8 cellular contexts compared by ENCODE assay signal in genomic region chr6:18387061-18387721, GRCh38. TPM values are rescaled to one million over a fixed set of nuclear protein-coding genes. Genes with fewer than 3 reads are reported as not detected.
DNase-seq lines count a peak whose midpoint lies in the region; ATAC-seq and TF ChIP-seq lines count a peak whose summit lies in the region.

Gene RNF144B, plus strand, starts transcription at chr6:18387350. Its CDS starts 12,185 bp downstream, at chr6:18399535.

- H3K27ac Mint-ChIP-seq in CD4-positive, CD25-positive, alpha-beta regulatory T cell, result peak within 1 kb of the TSS; percentile 94 to 99 (median 94)

- peak; percentile 83 to 88 for ATAC-seq in CD4-positive, CD25-positive, alpha-beta regulatory T cell (ENCODE audit: low read depth in 2 of 2)

- H3K27ac ChIP-seq in CD4-positive, CD25-positive, alpha-beta regulatory T cell (ENCODE audit: insufficient read depth, low read length, poor library complexity, severe bottlenecking), result peak within 1 kb of the TSS; percentile 28
- H3K27ac ChIP-seq in mesodermal cell (ENCODE audit: low read depth, low read length, severe bottlenecking), result no peak within 1 kb of the TSS

- H3K4me3 ChIP-seq in CD4-positive, CD25-positive, alpha-beta regulatory T cell (ENCODE audit: low read depth, low read length), result peak within 1 kb of the TSS; percentile 89
- peak within 1 kb of the TSS; percentile 49 for H3K4me3 ChIP-seq in mesodermal cell (ENCODE audit: extremely low read depth, insufficient read depth, low read length, poor library complexity, severe bottlenecking)

- 2% methylated on average over 33 to 38 of the region's 40 CpGs for WGBS in mesodermal cell (ENCODE audit: insufficient coverage in 2 of 2), 2 experiments

- H3K36me3 ChIP-seq in CD4-positive, CD25-positive, alpha-beta regulatory T cell (ENCODE audit: control insufficient read depth, insufficient read depth, low read length), result no peaks in the 10 kb centered on the region
- H3K36me3 ChIP-seq in mesodermal cell (ENCODE audit: control insufficient read depth, insufficient read depth, low read length), result no peaks in the 10 kb centered on the region

- peaks cover 6% of the 10 kb centered on the region for H3K27me3 Mint-ChIP-seq in CD4-positive, CD25-positive, alpha-beta regulatory T cell

- no peaks in the 10 kb centered on the region for H3K36me3 Mint-ChIP-seq in CD4-positive, CD25-positive, alpha-beta regulatory T cell

- no peaks in the 10 kb centered on the region for H3K9me3 ChIP-seq in CD4-positive, CD25-positive, alpha-beta regulatory T cell (ENCODE audit: control insufficient read depth in 2 of 2, low read length in 2 of 2)
- H3K9me3 ChIP-seq in mesodermal cell (ENCODE audit: control insufficient read depth, low read length), result no peaks in the 10 kb centered on the region

- DNase-seq in CD4-positive, CD25-positive, alpha-beta regulatory T cell, result peak; percentile 16 to 79 (median 42)
- DNase-seq in GM20000 (ENCODE audit: low spot score), result peak; percentile 25
- DNase-seq in HT-29 (ENCODE audit: low spot score), result peak; percentile 92
- peak; percentile 81 to 86 for DNase-seq in NOMO-1 (lab: John Stamatoyannopoulos, UW; ENCODE audit: unreplicated experiment in 2 of 2)
- DNase-seq in activated CD8-positive, alpha-beta memory T cell treated with anti-CD3 and anti-CD28 coated beads, Interleukin-2, amount 50 U/mL, for 24 hours (ENCODE audit: extremely low read depth), result peak; percentile 27
- peak; percentile 32 to 36 for DNase-seq in stimulated activated CD8-positive, alpha-beta memory T cell treated with anti-CD3 and anti-CD28 coated beads, Interleukin-15, amount 100 ng/mL, for 4 hours (ENCODE audit: low read depth in 2 of 2)

- TF ChIP-seq CTCF in GM20000 (IDR thresholded peaks at IDR 0.05; ENCODE audit: extremely low read depth, missing control alignments), result no peak

- peaks cover 9 to 42% (median 24%) of the 10 kb centered on the region in 4 donors for H3K4me1 Mint-ChIP-seq in CD4-positive, CD25-positive, alpha-beta regulatory T cell

- no peaks in the 10 kb centered on the region for H3K27me3 ChIP-seq in CD4-positive, CD25-positive, alpha-beta regulatory T cell (ENCODE audit: control insufficient read depth, insufficient read depth, low read length)

- H3K4me1 ChIP-seq in CD4-positive, CD25-positive, alpha-beta regulatory T cell (ENCODE audit: control insufficient read depth, insufficient read depth, low read length, poor library complexity, severe bottlenecking), result peaks cover 35% of the 10 kb centered on the region
- H3K4me1 ChIP-seq in mesodermal cell (ENCODE audit: control insufficient read depth, insufficient read depth, low read length, poor library complexity, severe bottlenecking), result peaks cover 20% of the 10 kb centered on the region

- H3K9me3 Mint-ChIP-seq in CD4-positive, CD25-positive, alpha-beta regulatory T cell, result peaks cover 0 to 2% (median 0%) of the 10 kb centered on the region in 7 donors

- H3K4me3 Mint-ChIP-seq in CD4-positive, CD25-positive, alpha-beta regulatory T cell, result peak within 1 kb of the TSS; percentile 91 to 100 (median 98)

- in situ Hi-C loops in endometrial microvascular endothelial cells (cut with HindIII; ENCODE audit: inconsistent ontology term, low pct_unique_long_range_greater_than_20kb, low sequenced_read_pairs), result no loop called here

RNA-seq across cellular contexts. Expression of gene RNF144B, which starts in this region (rescaled TPM):
- total RNA-seq in CD4-positive, CD25-positive, alpha-beta regulatory T cell, result 1.6 TPM
- 1 to 10 TPM in 2 of 4 donors, under 1 TPM in 2; 0.21 to 1.7 (median 1.0) TPM for polyA plus RNA-seq in CD4-positive, CD25-positive, alpha-beta regulatory T cell
- 3.9 and 4.5 TPM in 2 replicates for total RNA-seq in HT-29 (2014; rRNA removed; shearing (Covaris generic))
- 269 TPM for total RNA-seq in endometrial microvascular endothelial cells (ENCODE audit: inconsistent ontology term)
- 0.33 TPM for polyA plus RNA-seq in mesodermal cell (2013, experiment 1 of 2)
- 0.71 TPM for polyA plus RNA-seq in mesodermal cell (2013, experiment 2 of 2)

Comparison
In these comparisons a context has a peak if more than half of its experiments do, and no peak if none do; other contexts are left out.
1. RNA of gene RNF144B (total RNA-seq): 269 TPM in endometrial microvascular endothelial cells (single experiment); 3.9 to 4.5 TPM in HT-29 and 1.6 TPM in CD4-positive, CD25-positive, alpha-beta regulatory T cell (single experiment); every median in the first group is over 10 times any median in the second.
2. DNase-seq: peak in every context shown above with its lines; median percentile 92 in HT-29; 84 in NOMO-1; 42 in CD4-positive, CD25-positive, alpha-beta regulatory T cell; 34 in stimulated activated CD8-positive, alpha-beta memory T cell treated with anti-CD3 and anti-CD28 coated beads, Interleukin-15, amount 100 ng/mL, for 4 hours; 27 in activated CD8-positive, alpha-beta memory T cell treated with anti-CD3 and anti-CD28 coated beads, Interleukin-2, amount 50 U/mL, for 24 hours; 25 in GM20000.